8 cellular contexts compared by ENCODE assay signal in the genomic region with DNA sequence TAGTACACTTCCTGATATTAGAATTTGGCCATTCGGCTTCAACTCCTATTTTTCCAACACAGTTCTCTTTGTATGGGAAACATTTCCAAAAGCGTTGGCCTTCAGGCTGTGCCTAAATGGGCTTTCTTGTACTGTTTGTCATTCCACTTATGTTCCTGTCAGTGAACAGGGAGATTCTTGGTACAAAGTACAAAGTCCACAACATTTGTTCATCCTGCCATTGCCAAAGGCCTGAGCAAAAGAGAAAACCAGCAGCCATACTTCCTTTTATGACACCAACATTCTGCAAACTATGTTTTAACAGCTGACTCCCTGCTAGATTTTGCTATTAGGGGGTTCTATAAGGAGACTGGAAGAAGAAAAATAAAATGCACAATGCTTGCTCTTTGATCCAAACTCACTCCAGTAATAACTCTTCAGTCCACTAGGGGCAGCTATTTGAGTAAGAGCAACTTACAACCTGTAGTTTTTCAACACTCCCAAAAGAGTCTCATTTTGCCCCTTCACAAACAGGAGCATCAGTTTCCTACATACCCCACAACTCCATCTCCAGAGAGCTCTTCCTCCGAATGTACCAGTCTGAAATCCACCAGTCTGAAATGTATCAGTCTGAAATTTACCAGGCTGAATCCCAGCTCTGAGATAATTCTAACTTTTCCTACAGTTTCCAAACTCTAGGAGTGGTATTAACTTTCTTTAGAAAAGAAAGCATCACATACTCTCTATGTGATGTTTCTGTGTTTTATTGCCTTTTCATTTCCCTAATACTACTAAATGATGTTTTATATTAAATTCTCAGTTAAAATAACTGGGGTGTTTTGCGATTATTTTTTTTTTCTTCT.
DNase-seq lines count a peak whose midpoint lies in the region; ATAC-seq and TF ChIP-seq lines count a peak whose summit lies in the region.

No MANE protein-coding gene starts in this region.

- no peak overlapping the region for H3K27ac ChIP-seq in left ventricle myocardium inferior (replicated peaks)

- no peak overlapping the region for H3K4me3 Mint-ChIP-seq in chondrocyte (ENCODE audit: unreplicated experiment)
- H3K4me3 Mint-ChIP-seq in activated naive CD8-positive, alpha-beta T cell treated with anti-CD3 and anti-CD28 coated beads for 36 hours = no peak overlapping the region
- H3K4me3 Mint-ChIP-seq in effector memory CD8-positive, alpha-beta T cell = no peak overlapping the region

- intact Hi-C loops in left ventricle myocardium inferior (cut with micrococcal nuclease) (no loop called here), left cardiac atrium (cut with DNase I) (no loop called here)

- no peaks in the 10 kb centered on the region for H3K36me3 ChIP-seq in left ventricle myocardium inferior

- no peaks in the 10 kb centered on the region for H3K4me1 ChIP-seq in left ventricle myocardium inferior

- H3K27me3 Mint-ChIP-seq in chondrocyte (ENCODE audit: low read depth) = peaks cover 3% of the 10 kb centered on the region
- H3K27me3 Mint-ChIP-seq in activated naive CD8-positive, alpha-beta T cell treated with anti-CD3 and anti-CD28 coated beads for 36 hours = no peaks in the 10 kb centered on the region
- no peaks in the 10 kb centered on the region for H3K27me3 Mint-ChIP-seq in effector memory CD8-positive, alpha-beta T cell

- no peak for DNase-seq in left ventricle myocardium inferior
- no peak for DNase-seq in left cardiac atrium
- DNase-seq in Kasumi-1 (lab: John Stamatoyannopoulos, UW) = peak; percentile 33 to 72
- no peak for DNase-seq in chondrocyte (ENCODE audit: low spot score)
- no peak for DNase-seq in midbrain (lab: John Stamatoyannopoulos, UW)
- DNase-seq in activated naive CD8-positive, alpha-beta T cell treated with anti-CD3 and anti-CD28 coated beads for 36 hours = no peak
- DNase-seq in effector memory CD8-positive, alpha-beta T cell = no peak
- DNase-seq in globus pallidus (ENCODE audit: low spot score) = no peak

- ATAC-seq in left cardiac atrium = no peak
- ATAC-seq in effector memory CD8-positive, alpha-beta T cell (replicated peaks) = no peak

- no peak overlapping the region for H3K4me3 ChIP-seq in left ventricle myocardium inferior

- H3K4me1 Mint-ChIP-seq in chondrocyte (ENCODE audit: low read depth) = no peaks in the 10 kb centered on the region
- H3K4me1 Mint-ChIP-seq in activated naive CD8-positive, alpha-beta T cell treated with anti-CD3 and anti-CD28 coated beads for 36 hours = no peaks in the 10 kb centered on the region
- H3K4me1 Mint-ChIP-seq in effector memory CD8-positive, alpha-beta T cell (ENCODE audit: low read depth in 2 of 2) = no peaks in the 10 kb centered on the region

- H3K36me3 Mint-ChIP-seq in chondrocyte (ENCODE audit: low read depth) = no peaks in the 10 kb centered on the region
- no peaks in the 10 kb centered on the region for H3K36me3 Mint-ChIP-seq in activated naive CD8-positive, alpha-beta T cell treated with anti-CD3 and anti-CD28 coated beads for 36 hours
- H3K36me3 Mint-ChIP-seq in effector memory CD8-positive, alpha-beta T cell (ENCODE audit: insufficient read depth) = no peaks in the 10 kb centered on the region

- no peaks in the 10 kb centered on the region for H3K27me3 ChIP-seq in left ventricle myocardium inferior (ENCODE audit: low read depth)

- H3K27ac Mint-ChIP-seq in chondrocyte (ENCODE audit: unreplicated experiment) = no peak overlapping the region
- H3K27ac Mint-ChIP-seq in activated naive CD8-positive, alpha-beta T cell treated with anti-CD3 and anti-CD28 coated beads for 36 hours = no peak overlapping the region
- no peak overlapping the region for H3K27ac Mint-ChIP-seq in effector memory CD8-positive, alpha-beta T cell

- TF ChIP-seq CTCF in left ventricle myocardium inferior (IDR thresholded peaks at IDR 0.05; ENCODE audit: borderline replicate concordance) (peak; percentile 39), chondrocyte (IDR thresholded peaks at IDR 0.05) (peak; percentile 69)

- H3K9me3 Mint-ChIP-seq in chondrocyte (ENCODE audit: low read depth) = no peaks in the 10 kb centered on the region
- peaks cover 5% of the 10 kb centered on the region for H3K9me3 Mint-ChIP-seq in activated naive CD8-positive, alpha-beta T cell treated with anti-CD3 and anti-CD28 coated beads for 36 hours
- peaks cover 0 to 3% of the 10 kb centered on the region in 2 donors for H3K9me3 Mint-ChIP-seq in effector memory CD8-positive, alpha-beta T cell

- peaks cover under 1% of the 10 kb centered on the region for H3K9me3 ChIP-seq in left ventricle myocardium inferior (replicated peaks)

Comparison
In these comparisons a context has a peak if more than half of its experiments do, and no peak if none do; other contexts are left out.
1. DNase-seq: peak in Kasumi-1 (2 of 2); none in left ventricle myocardium inferior (single experiment), left cardiac atrium (single experiment), chondrocyte (single experiment), midbrain (single experiment), activated naive CD8-positive, alpha-beta T cell treated with anti-CD3 and anti-CD28 coated beads for 36 hours (single experiment), effector memory CD8-positive, alpha-beta T cell (0 of 3) and globus pallidus (single experiment).